11 cellular contexts compared by ENCODE assay signal in the genomic region with DNA sequence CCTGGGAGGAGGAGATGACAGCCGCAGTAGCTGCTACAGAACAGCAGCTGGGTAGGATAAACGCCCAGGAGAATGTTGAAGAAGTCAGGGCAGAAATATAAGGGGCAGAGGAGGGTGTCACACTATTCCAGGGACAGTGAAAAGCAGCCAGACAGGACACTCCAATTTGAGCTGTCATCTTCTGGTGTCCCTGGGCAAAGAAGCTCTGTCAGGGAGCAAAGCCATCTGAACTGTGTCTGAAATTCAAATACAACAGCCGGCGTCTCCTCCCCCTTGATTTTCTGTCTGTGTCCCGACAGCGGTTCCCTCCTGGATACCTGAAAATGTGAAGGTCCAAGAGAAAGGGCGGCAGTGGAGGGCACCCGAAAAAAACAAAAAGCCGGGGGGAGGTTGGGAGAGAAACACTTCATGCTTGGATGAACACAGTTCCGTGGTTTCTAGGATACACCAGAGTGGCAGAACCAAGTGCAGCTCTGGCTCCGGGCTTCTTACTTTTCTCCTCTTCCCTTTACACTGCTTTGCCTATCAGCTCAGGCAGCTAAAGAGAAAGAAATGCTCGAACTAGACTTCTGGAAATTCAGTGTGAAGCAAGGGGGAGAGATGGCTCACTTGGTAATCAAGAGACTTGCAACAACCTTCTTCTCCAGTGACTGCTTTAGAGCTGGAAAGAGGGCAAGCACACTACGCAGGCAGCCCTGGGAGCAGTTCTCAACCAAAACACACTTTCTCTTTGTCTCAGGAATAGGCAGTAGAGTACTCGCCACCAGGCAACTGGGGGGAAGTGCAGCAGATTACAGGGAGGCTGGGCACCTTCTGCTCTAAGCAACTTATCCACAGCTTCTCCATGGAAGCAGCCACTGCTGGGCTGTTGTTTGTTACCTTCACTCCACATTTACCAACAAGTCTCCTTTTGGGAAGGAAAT.
DNase-seq lines count a peak whose midpoint lies in the region; ATAC-seq, FAIRE-seq and TF ChIP-seq lines count a peak whose summit lies in the region.
"Had no signal": no experiment of that assay in that cellular context is flagged by ENCODE, and none has a peak within 500 bp of the region (broad histone marks: within the 10 kb centered on the region; RNA-seq: fewer than 3 reads in every experiment).

No MANE protein-coding gene starts in this region.

- H3K27ac Mint-ChIP-seq in T-helper 2 cell treated with Interferon-gamma antibody and Interleukin-4, amounts not matched to agents 5 μg/mL and 100 μg/mL, for 36 hours, result no peak overlapping the region
- H3K27ac Mint-ChIP-seq in natural killer cell treated with Interleukin-12 subunit alpha and Interleukin-12 subunit beta and Interleukin-15 and Interleukin-18, amount 100 ng/mL, for 72 hours, result no peak overlapping the region
- H3K27ac Mint-ChIP-seq: activated naive CD8-positive, alpha-beta T cell treated with anti-CD3 and anti-CD28 coated beads for 36 hours had no signal

- no peak for ATAC-seq in natural killer cell treated with Interleukin-12 subunit alpha and Interleukin-12 subunit beta and Interleukin-15 and Interleukin-18, amount 100 ng/mL, for 72 hours

- no peaks in the 10 kb centered on the region for H3K36me3 ChIP-seq in HAP-1 (replicated peaks)

- H3K27me3 Mint-ChIP-seq in T-helper 2 cell treated with Interferon-gamma antibody and Interleukin-4, amounts not matched to agents 5 μg/mL and 100 μg/mL, for 36 hours (ENCODE audit: low read depth), result peaks cover 50% of the 10 kb centered on the region
- peaks cover 44 to 50% of the 10 kb centered on the region in 2 donors for H3K27me3 Mint-ChIP-seq in natural killer cell treated with Interleukin-12 subunit alpha and Interleukin-12 subunit beta and Interleukin-15 and Interleukin-18, amount 100 ng/mL, for 72 hours

- in situ Hi-C loops in HAP-1 (cut with MboI; ENCODE audit: low sequenced_read_pairs), result no loop called here

- H3K27me3 ChIP-seq in HAP-1 (ENCODE audit: low read depth), result peaks cover 33% of the 10 kb centered on the region

- H3K9me3 ChIP-seq in HAP-1, result no peaks in the 10 kb centered on the region

- no peak overlapping the region for H3K4me3 ChIP-seq in HAP-1

- FAIRE-seq in H54 (lab: Jason Lieb, UNC), result peak; percentile 77
- FAIRE-seq: TTC549 had no signal

- H3K4me1 ChIP-seq in HAP-1, result no peaks in the 10 kb centered on the region

- no peaks in the 10 kb centered on the region for H3K4me1 Mint-ChIP-seq in T-helper 2 cell treated with Interferon-gamma antibody and Interleukin-4, amounts not matched to agents 5 μg/mL and 100 μg/mL, for 36 hours (ENCODE audit: low read depth)
- H3K4me1 Mint-ChIP-seq in natural killer cell treated with Interleukin-12 subunit alpha and Interleukin-12 subunit beta and Interleukin-15 and Interleukin-18, amount 100 ng/mL, for 72 hours (ENCODE audit: low read depth in 2 of 2), result no peaks in the 10 kb centered on the region

- DNase-seq in H54 (ENCODE audit: insufficient read length, low spot score), result peak; percentile 42
- peak; percentile 55 for DNase-seq in NCI-H2196 (lab: John Stamatoyannopoulos, UW; ENCODE audit: unreplicated experiment)
- peak; percentile 42 for DNase-seq in cerebellum (ENCODE audit: low spot score)
- peak; percentile 10 for DNase-seq in putamen (ENCODE audit: low spot score)
- DNase-seq in T-helper 2 cell treated with Interferon-gamma antibody and Interleukin-4, amounts not matched to agents 5 μg/mL and 100 μg/mL, for 36 hours (ENCODE audit: low spot score), result no peak
- no peak for DNase-seq in HAP-1 (ENCODE audit: low spot score in 2 of 2)
- DNase-seq in natural killer cell treated with Interleukin-12 subunit alpha and Interleukin-12 subunit beta and Interleukin-15 and Interleukin-18, amount 100 ng/mL, for 72 hours (ENCODE audit: low spot score), result no peak
- DNase-seq: activated naive CD8-positive, alpha-beta T cell treated with anti-CD3 and anti-CD28 coated beads for 36 hours; effector CD4-positive, alpha-beta T cell; NCI-H2029 had no signal

- H3K4me3 Mint-ChIP-seq in T-helper 2 cell treated with Interferon-gamma antibody and Interleukin-4, amounts not matched to agents 5 μg/mL and 100 μg/mL, for 36 hours, result no peak overlapping the region
- H3K4me3 Mint-ChIP-seq in natural killer cell treated with Interleukin-12 subunit alpha and Interleukin-12 subunit beta and Interleukin-15 and Interleukin-18, amount 100 ng/mL, for 72 hours, result no peak overlapping the region
- H3K4me3 Mint-ChIP-seq: activated naive CD8-positive, alpha-beta T cell treated with anti-CD3 and anti-CD28 coated beads for 36 hours had no signal

- no peaks in the 10 kb centered on the region for H3K36me3 Mint-ChIP-seq in T-helper 2 cell treated with Interferon-gamma antibody and Interleukin-4, amounts not matched to agents 5 μg/mL and 100 μg/mL, for 36 hours (ENCODE audit: low read depth)
- no peaks in the 10 kb centered on the region for H3K36me3 Mint-ChIP-seq in natural killer cell treated with Interleukin-12 subunit alpha and Interleukin-12 subunit beta and Interleukin-15 and Interleukin-18, amount 100 ng/mL, for 72 hours
- H3K36me3 Mint-ChIP-seq: activated naive CD8-positive, alpha-beta T cell treated with anti-CD3 and anti-CD28 coated beads for 36 hours had no signal

- H3K9me3 Mint-ChIP-seq in T-helper 2 cell treated with Interferon-gamma antibody and Interleukin-4, amounts not matched to agents 5 μg/mL and 100 μg/mL, for 36 hours, result no peaks in the 10 kb centered on the region
- H3K9me3 Mint-ChIP-seq in natural killer cell treated with Interleukin-12 subunit alpha and Interleukin-12 subunit beta and Interleukin-15 and Interleukin-18, amount 100 ng/mL, for 72 hours, result peaks cover 5% of the 10 kb centered on the region
- H3K9me3 Mint-ChIP-seq: activated naive CD8-positive, alpha-beta T cell treated with anti-CD3 and anti-CD28 coated beads for 36 hours had no signal

- TF ChIP-seq POLR2A in H54 (IDR thresholded peaks at IDR 0.05; ENCODE audit: low read depth, low read length), result no peak

Comparison
In these comparisons a context has a peak if more than half of its experiments do, and no peak if none do; other contexts are left out.
1. DNase-seq: peak in H54 (single experiment), NCI-H2196 (single experiment), cerebellum (single experiment) and putamen (single experiment); none in T-helper 2 cell treated with Interferon-gamma antibody and Interleukin-4, amounts not matched to agents 5 μg/mL and 100 μg/mL, for 36 hours (single experiment), HAP-1 (0 of 2) and natural killer cell treated with Interleukin-12 subunit alpha and Interleukin-12 subunit beta and Interleukin-15 and Interleukin-18, amount 100 ng/mL, for 72 hours (single experiment).